ENCODE assay signal across 9 cellular contexts in genomic region chr3:139534992-139535879, GRCh38. TPM values are rescaled to one million over a fixed set of nuclear protein-coding genes. Genes with fewer than 3 reads are reported as not detected.
DNase-seq lines count a peak whose midpoint lies in the region; ATAC-seq and TF ChIP-seq lines count a peak whose summit lies in the region.
"Had no signal": no experiment of that assay in that cellular context is flagged by ENCODE, and none has a peak within 500 bp of the region (broad histone marks: within the 10 kb centered on the region; RNA-seq: fewer than 3 reads in every experiment).

No MANE protein-coding gene starts in this region.

- H3K4me2 ChIP-seq in SK-N-SH = peak overlapping the region; percentile 51; the same call in 1 of the 2 replicates

- H3K9me2 ChIP-seq in SK-N-SH = no peaks in the 10 kb centered on the region

- H3K27ac ChIP-seq in SK-N-SH (ENCODE audit: low read depth in 2 of 2, low read length in 1 of 2) (peak overlapping the region; percentile 60 to 100; a peak in 3 of 4 replicates), gastroesophageal sphincter (peak overlapping the region; percentile 10 to 78 (median 72))
- H3K27ac ChIP-seq in CD4-positive, alpha-beta memory T cell (ENCODE audit: low read depth, low read length) = no peak overlapping the region

- H3K4me3 Mint-ChIP-seq in T-helper 17 cell = no peak overlapping the region
- no peak overlapping the region for H3K4me3 Mint-ChIP-seq in CD4-positive, alpha-beta memory T cell
- no peak overlapping the region for H3K4me3 Mint-ChIP-seq in activated CD4-positive, alpha-beta T cell treated with anti-CD3 and anti-CD28 coated beads for 36 hours
- H3K4me3 Mint-ChIP-seq: activated T-cell treated with anti-CD3 and anti-CD28 coated beads, Interleukin-2, amount 50 U/mL, for 72 hours had no signal

- H3K27ac Mint-ChIP-seq in T-helper 17 cell = no peak overlapping the region
- H3K27ac Mint-ChIP-seq in CD4-positive, alpha-beta memory T cell = no peak overlapping the region
- H3K27ac Mint-ChIP-seq in activated CD4-positive, alpha-beta T cell treated with anti-CD3 and anti-CD28 coated beads for 36 hours = no peak overlapping the region
- H3K27ac Mint-ChIP-seq: activated T-cell treated with anti-CD3 and anti-CD28 coated beads, Interleukin-2, amount 50 U/mL, for 72 hours had no signal

- peak; percentile 81 for ATAC-seq in gastroesophageal sphincter
- ATAC-seq in HG02623 (IDR thresholded peaks at IDR 0.05; ENCODE audit: unreplicated experiment) = no peak
- ATAC-seq in T-helper 17 cell = no peak
- no peak for ATAC-seq in activated CD4-positive, alpha-beta T cell treated with anti-CD3 and anti-CD28 coated beads for 36 hours
- ATAC-seq: activated T-cell treated with anti-CD3 and anti-CD28 coated beads, Interleukin-2, amount 50 U/mL, for 72 hours had no signal

- 0 out of 2 replicates have a peak, but pooled peaks have one; percentile 1 for TF ChIP-seq RAD21 in SK-N-SH (IDR thresholded peaks at IDR 0.05; ENCODE audit: low read length)

- H3K4me3 ChIP-seq in SK-N-SH (ENCODE audit: low read depth in 2 of 2, low read length in 1 of 2) (peak overlapping the region in 1 of 2 experiments; percentile 19; a peak in 1 of 4 replicates), gastroesophageal sphincter (no peak overlapping the region)
- no peak overlapping the region for H3K4me3 ChIP-seq in CD4-positive, alpha-beta memory T cell (ENCODE audit: low read length in 2 of 2)

- H3K36me3 ChIP-seq in SK-N-SH (replicated peaks in 1 of 2; ENCODE audit: control insufficient read depth in 1 of 2, insufficient read depth in 2 of 2, low read length in 1 of 2) (no peaks in the 10 kb centered on the region), gastroesophageal sphincter (no peaks in the 10 kb centered on the region)
- H3K36me3 ChIP-seq in CD4-positive, alpha-beta memory T cell (ENCODE audit: insufficient read depth, low read length) = no peaks in the 10 kb centered on the region

- whole genome bisulfite sequencing in SK-N-SH (ENCODE audit: low lambda C conversion rate) = 60% methylated on average over 12 of the region's 12 CpGs
- 17 to 42% methylated on average over 8 of the region's 12 CpGs for WGBS in gastroesophageal sphincter (ENCODE audit: low coverage in 1 of 2), 2 donors

- peaks cover 2% of the 10 kb centered on the region for H3K4me1 Mint-ChIP-seq in T-helper 17 cell
- H3K4me1 Mint-ChIP-seq in CD4-positive, alpha-beta memory T cell = peaks cover 0 to 4% (median 0%) of the 10 kb centered on the region in 4 donors
- peaks cover 10% of the 10 kb centered on the region for H3K4me1 Mint-ChIP-seq in activated CD4-positive, alpha-beta T cell treated with anti-CD3 and anti-CD28 coated beads for 36 hours

- TF ChIP-seq CTCF in SK-N-SH (IDR thresholded peaks at IDR 0.05) (no peak), gastroesophageal sphincter (IDR thresholded peaks at IDR 0.05) (no peak)

- peak overlapping the region; percentile 50; the same call in 1 of the 2 replicates for H2AFZ ChIP-seq in SK-N-SH (ENCODE audit: low read depth)

- DNase-seq in Daoy (ENCODE audit: low read depth) (peak; percentile 89), SK-N-SH (peak; percentile 77), pons (ENCODE audit: low spot score) (peak; percentile 90), T-helper 17 cell (no peak)
- DNase-seq in CD4-positive, alpha-beta memory T cell = no peak
- DNase-seq in activated CD4-positive, alpha-beta T cell treated with anti-CD3 and anti-CD28 coated beads for 36 hours = no peak
- DNase-seq: activated T-cell treated with anti-CD3 and anti-CD28 coated beads, Interleukin-2, amount 50 U/mL, for 72 hours had no signal

- peak in 1 of 2 experiments; percentile 81; a peak in 2 of 4 replicates for TF ChIP-seq EP300 in SK-N-SH (IDR thresholded peaks at IDR 0.05; ENCODE audit: borderline replicate concordance in 1 of 2, low read depth in 1 of 2, low read length in 1 of 2)
- TF ChIP-seq EP300 in gastroesophageal sphincter (IDR thresholded peaks at IDR 0.05) = no peak

- no peaks in the 10 kb centered on the region for H4K20me1 ChIP-seq in SK-N-SH (ENCODE audit: insufficient read depth)

- no peaks in the 10 kb centered on the region for H3K9me3 Mint-ChIP-seq in CD4-positive, alpha-beta memory T cell
- no peaks in the 10 kb centered on the region for H3K9me3 Mint-ChIP-seq in activated CD4-positive, alpha-beta T cell treated with anti-CD3 and anti-CD28 coated beads for 36 hours (ENCODE audit: low read depth)
- H3K9me3 Mint-ChIP-seq: activated T-cell treated with anti-CD3 and anti-CD28 coated beads, Interleukin-2, amount 50 U/mL, for 72 hours had no signal

- intact Hi-C loops in CD4-positive, alpha-beta memory T cell (cut with micrococcal nuclease) = no loop called here
- intact Hi-C loops in activated CD4-positive, alpha-beta T cell treated with anti-CD3 and anti-CD28 coated beads for 36 hours (cut with DNase I, micrococcal nuclease) = no loop called here

- peaks cover 8% of the 10 kb centered on the region for H3F3A ChIP-seq in SK-N-SH (replicated peaks; ENCODE audit: insufficient read depth)

- CTCF ChIA-PET in SK-N-SH (lab: Yijun Ruan, JAX) = interaction anchor here (1.3 to 5.9 kb wide), 4 partner anchors 9 to 108 kb away, joined by 5 to 40 read pairs (median 15); no protein-coding TSS in a partner anchor
- CTCF ChIA-PET in CD4-positive, alpha-beta memory T cell (lab: Charles Lee; ENCODE audit: partially characterized antibody) = no interaction called here
- CTCF ChIA-PET in activated CD4-positive, alpha-beta T cell treated with anti-CD3 and anti-CD28 coated beads for 36 hours (lab: Charles Lee) = no interaction called here

- POLR2A ChIA-PET in SK-N-SH (lab: Yijun Ruan, JAX) = interaction anchor here (0.7 to 1.7 kb wide), 5 partner anchors 11 to 146 kb away, joined by 3 to 9 read pairs (median 5); partner anchors contain the start of gene COPB2
- POLR2A ChIA-PET in CD4-positive, alpha-beta memory T cell (lab: Charles Lee; ENCODE audit: partially characterized antibody) = no interaction called here
- POLR2A ChIA-PET in activated CD4-positive, alpha-beta T cell treated with anti-CD3 and anti-CD28 coated beads for 36 hours (lab: Charles Lee) = no interaction called here

- no peak overlapping the region for H3K9ac ChIP-seq in SK-N-SH

- no peak for TF ChIP-seq POLR2A in gastroesophageal sphincter (IDR thresholded peaks at IDR 0.05)

- H3K27me3 ChIP-seq in SK-N-SH (ENCODE audit: insufficient read depth) = no peaks in the 10 kb centered on the region
- H3K27me3 ChIP-seq in gastroesophageal sphincter = no peaks in the 10 kb centered on the region
- no peaks in the 10 kb centered on the region for H3K27me3 ChIP-seq in CD4-positive, alpha-beta memory T cell (ENCODE audit: insufficient read depth, low read length)

- H3K79me2 ChIP-seq in SK-N-SH (ENCODE audit: insufficient read depth) = no peaks in the 10 kb centered on the region

- peaks cover 42% of the 10 kb centered on the region for H3K27me3 Mint-ChIP-seq in T-helper 17 cell
- peaks cover 13 to 14% of the 10 kb centered on the region in 2 donors for H3K27me3 Mint-ChIP-seq in CD4-positive, alpha-beta memory T cell
- peaks cover 26% of the 10 kb centered on the region for H3K27me3 Mint-ChIP-seq in activated CD4-positive, alpha-beta T cell treated with anti-CD3 and anti-CD28 coated beads for 36 hours

- peaks cover 4% of the 10 kb centered on the region for H3K36me3 Mint-ChIP-seq in T-helper 17 cell (ENCODE audit: low read depth)
- H3K36me3 Mint-ChIP-seq in CD4-positive, alpha-beta memory T cell = no peaks in the 10 kb centered on the region
- H3K36me3 Mint-ChIP-seq in activated CD4-positive, alpha-beta T cell treated with anti-CD3 and anti-CD28 coated beads for 36 hours (ENCODE audit: low read depth) = no peaks in the 10 kb centered on the region

- H3K9me3 ChIP-seq in SK-N-SH (no peaks in the 10 kb centered on the region), gastroesophageal sphincter (no peaks in the 10 kb centered on the region), T-helper 17 cell (ENCODE audit: control insufficient read depth, low read length, poor library complexity, severe bottlenecking) (no peaks in the 10 kb centered on the region)
- H3K9me3 ChIP-seq in CD4-positive, alpha-beta memory T cell (ENCODE audit: control insufficient read depth in 1 of 2, low read length in 2 of 2) = no peaks in the 10 kb centered on the region

- H3K4me1 ChIP-seq in SK-N-SH (ENCODE audit: control insufficient read depth in 1 of 2, insufficient read depth in 2 of 2, low read depth in 1 of 2, low read length in 1 of 2) (peaks cover 38 to 77% of the 10 kb centered on the region in 2 experiments), gastroesophageal sphincter (peaks cover 3 to 78% (median 35%) of the 10 kb centered on the region in 3 donors)
- H3K4me1 ChIP-seq in CD4-positive, alpha-beta memory T cell (ENCODE audit: insufficient read depth, low read length) = no peaks in the 10 kb centered on the region

TF ChIP-seq in SK-N-SH, 30 proteins besides CTCF, POLR2A, EP300 and RAD21 (continues in another document):
- peak; percentile 94 for TF ChIP-seq GATA2 (CRISPR knock-in tag; IDR thresholded peaks at IDR 0.05)
- 0 out of 2 replicates have a peak, but pooled peaks have one; percentile 7 for TF ChIP-seq FOXJ3 (CRISPR knock-in tag; IDR thresholded peaks at IDR 0.05)
- no peak for TF ChIP-seq YY1 (IDR thresholded peaks at IDR 0.05; ENCODE audit: low read depth)
- TF ChIP-seq POLR2AphosphoS5 (IDR thresholded peaks at IDR 0.05; ENCODE audit: low read depth, low read length) = no peak
- no peak for TF ChIP-seq TEAD4 (IDR thresholded peaks at IDR 0.05; ENCODE audit: borderline replicate concordance, insufficient read depth)
- peak; percentile 69 for TF ChIP-seq RCOR1 (IDR thresholded peaks at IDR 0.05; ENCODE audit: low read length)

RNA-seq across cellular contexts. Expression of gene RBP1, which starts 4.3 kb away (rescaled TPM):
- 9.2 and 17.7 TPM in 2 replicates for total RNA-seq in Daoy (2014; rRNA removed; shearing (Covaris generic))
- 29.9 and 44.8 TPM in 2 replicates for polyA plus RNA-seq in SK-N-SH (2012; rRNA removed)
- 64.7 and 87.6 TPM in 2 replicates for polyA plus RNA-seq in SK-N-SH (2012; cell fraction: cytosol; rRNA removed)
- polyA plus RNA-seq in SK-N-SH (2012; cell fraction: nucleus; rRNA removed) = 10.8 and 15.5 TPM in 2 replicates
- total RNA-seq in gastroesophageal sphincter (10 to 100 TPM in 3 of 4 donors, 1 to 10 TPM in 1; 9.1 to 28.8 (median 18.9) TPM), T-helper 17 cell (not detected)
- not detected for total RNA-seq in CD4-positive, alpha-beta memory T cell
- polyA plus RNA-seq in CD4-positive, alpha-beta memory T cell = not detected
- not detected for total RNA-seq in activated CD4-positive, alpha-beta T cell treated with anti-CD3 and anti-CD28 coated beads for 36 hours
- total RNA-seq: activated T-cell treated with anti-CD3 and anti-CD28 coated beads, Interleukin-2, amount 50 U/mL, for 72 hours had no signal

RNA-seq across cellular contexts. Expression of gene RBP2, which starts 58.9 kb away (rescaled TPM):
- total RNA-seq in Daoy (2014; rRNA removed; shearing (Covaris generic)) = not detected in 2 replicates
- polyA plus RNA-seq in SK-N-SH (2012; rRNA removed) = not detected in 2 replicates
- not detected in 2 replicates for polyA plus RNA-seq in SK-N-SH (2012; cell fraction: cytosol; rRNA removed)
- not detected in 2 replicates for polyA plus RNA-seq in SK-N-SH (2012; cell fraction: nucleus; rRNA removed)
- total RNA-seq in gastroesophageal sphincter = not detected
- total RNA-seq in T-helper 17 cell = not detected
- total RNA-seq in CD4-positive, alpha-beta memory T cell = not detected
- not detected for polyA plus RNA-seq in CD4-positive, alpha-beta memory T cell
- total RNA-seq in activated CD4-positive, alpha-beta T cell treated with anti-CD3 and anti-CD28 coated beads for 36 hours = not detected
- total RNA-seq: activated T-cell treated with anti-CD3 and anti-CD28 coated beads, Interleukin-2, amount 50 U/mL, for 72 hours had no signal

Comparison
In these comparisons a context has a peak if more than half of its experiments do, and no peak if none do; other contexts are left out.
1. DNase-seq: peak in Daoy (single experiment), SK-N-SH (single experiment) and pons (single experiment); none in T-helper 17 cell (0 of 3), CD4-positive, alpha-beta memory T cell (0 of 5) and activated CD4-positive, alpha-beta T cell treated with anti-CD3 and anti-CD28 coated beads for 36 hours (single experiment).
2. RNA of gene RBP1, which starts 4.3 kb away (total RNA-seq): 9.1 to 28.8 TPM in gastroesophageal sphincter and 9.2 to 17.7 TPM in Daoy; not detected in T-helper 17 cell, not detected in CD4-positive, alpha-beta memory T cell and not detected in activated CD4-positive, alpha-beta T cell treated with anti-CD3 and anti-CD28 coated beads for 36 hours; every median in the first group is over 10 times any median in the second.